In the genomic region with DNA sequence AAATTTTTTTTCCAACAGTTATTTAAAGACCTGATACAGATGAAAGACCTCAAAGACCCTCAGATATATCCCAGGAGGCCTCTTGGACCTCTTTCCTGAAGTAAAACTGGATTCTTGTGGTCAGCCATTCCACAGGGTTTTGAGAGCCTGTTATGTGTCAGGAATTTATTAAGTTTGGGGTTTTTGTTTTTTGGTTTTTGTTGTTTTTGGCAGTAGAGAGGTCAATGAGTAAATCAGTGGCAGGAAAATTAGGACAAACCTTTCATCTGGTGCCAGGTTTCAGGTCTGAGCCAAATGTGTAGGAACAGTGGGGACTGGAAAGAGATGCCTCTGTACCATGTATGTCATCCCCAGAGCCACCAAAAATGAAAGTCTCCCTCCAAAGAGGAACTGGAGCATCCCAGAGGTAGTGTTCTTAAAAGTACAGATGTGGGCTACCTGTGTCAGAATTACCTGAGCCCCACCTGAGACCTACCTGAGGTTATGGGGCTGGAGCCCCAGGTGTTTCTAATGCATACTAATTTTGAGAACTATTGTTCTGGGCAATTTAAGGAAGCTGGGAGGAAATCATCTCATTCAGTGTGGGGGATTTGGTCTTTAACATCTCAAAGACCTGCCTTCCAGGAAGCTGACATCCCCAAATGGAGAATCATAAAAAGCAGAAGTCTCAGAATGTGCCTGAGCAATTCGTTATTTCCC, we compare ENCODE assay signal across 14 cellular contexts.
DNase-seq lines count a peak whose midpoint lies in the region; FAIRE-seq and TF ChIP-seq lines count a peak whose summit lies in the region.
"Had no signal": no experiment of that assay in that cellular context is flagged by ENCODE, and none has a peak within 500 bp of the region (broad histone marks: within the 10 kb centered on the region; RNA-seq: fewer than 3 reads in every experiment).

No MANE protein-coding gene starts in this region.

- H3K56ac ChIP-seq in H1 (replicated peaks; ENCODE audit: insufficient read length, low read depth, low read length), result no peak overlapping the region

- no peak for TF ChIP-seq POLR2A in H1 (IDR thresholded peaks at IDR 0.05; ENCODE audit: control extremely low read depth in 1 of 2, low read depth in 2 of 2, low read length in 2 of 2)

- H4K20me1 ChIP-seq in H1 (replicated peaks in 1 of 2; ENCODE audit: control insufficient read depth in 1 of 2, insufficient read depth in 2 of 2, low read length in 2 of 2), result no peaks in the 10 kb centered on the region
- no peaks in the 10 kb centered on the region for H4K20me1 ChIP-seq in osteoblast (ENCODE audit: insufficient read depth, low read length)

- H2BK120ac ChIP-seq in H1 (replicated peaks; ENCODE audit: low read depth, low read length), result no peak overlapping the region

- FAIRE-seq in H1 (lab: Jason Lieb, UNC), result no peak
- FAIRE-seq: keratinocyte had no signal

- no peak overlapping the region for H2AK5ac ChIP-seq in H1 (ENCODE audit: low read depth, low read length)

- CTCF ChIA-PET in H1 (lab: Charles Lee; ENCODE audit: partially characterized antibody), result interaction anchor here (1.6 kb wide), 1 partner anchor 10 kb away, joined by 3 read pairs; no protein-coding TSS in a partner anchor

- WGBS in H1 (ENCODE audit: extremely low coverage in 1 of 2, insufficient coverage in 1 of 2, insufficient read length in 1 of 2, insufficient replicate concordance in 2 of 2, low coverage in 1 of 2, low lambda C conversion rate in 2 of 2, missing lambda C conversion rate in 1 of 2), 2 experiments, result 31% methylated on average over 1 of the region's 1 CpG; no CpG with 5 or more reads in 1 of the 2 experiments

- H3K36me3 ChIP-seq in H1 (ENCODE audit: control insufficient read depth in 2 of 4, insufficient read depth in 4 of 4, low read length in 3 of 4) (no peaks in the 10 kb centered on the region), osteoblast (ENCODE audit: insufficient read depth, low read length) (no peaks in the 10 kb centered on the region)

- H3K27ac ChIP-seq in H1 (ENCODE audit: low read depth, low read length) (no peak overlapping the region), osteoblast (ENCODE audit: low read depth, low read length) (peak overlapping the region; percentile 96)

- no peak overlapping the region; a peak in 2 of 4 replicates for H3K4me2 ChIP-seq in H1 (ENCODE audit: insufficient read depth in 1 of 2, low read depth in 2 of 2, low read length in 2 of 2)
- H3K4me2 ChIP-seq in osteoblast (ENCODE audit: insufficient read depth, low read length), result peak overlapping the region; percentile 60

- no peak overlapping the region for H2BK12ac ChIP-seq in H1 (ENCODE audit: low read depth, low read length)

- no peak overlapping the region for H4K8ac ChIP-seq in H1 (ENCODE audit: extremely low read depth, insufficient read depth, low read length)

- H3K79me2 ChIP-seq in H1 (ENCODE audit: control insufficient read depth in 1 of 2, insufficient read depth in 2 of 2, low read length in 2 of 2) (no peaks in the 10 kb centered on the region), osteoblast (ENCODE audit: insufficient read depth, low read length) (no peaks in the 10 kb centered on the region)

- no peak overlapping the region for H4K91ac ChIP-seq in H1 (replicated peaks; ENCODE audit: insufficient read length, low read length)

- no peaks in the 10 kb centered on the region for H3K9me3 ChIP-seq in H1 (ENCODE audit: insufficient read depth in 2 of 2, low read depth in 1 of 2, low read length in 1 of 2)
- no peaks in the 10 kb centered on the region for H3K9me3 ChIP-seq in osteoblast (ENCODE audit: low read depth, low read length)

- H3K23ac ChIP-seq in H1 (ENCODE audit: insufficient read length), result no peak overlapping the region

- no peak overlapping the region for H3K18ac ChIP-seq in H1 (ENCODE audit: extremely low read depth, low read length)

- no peak overlapping the region for H3K4ac ChIP-seq in H1 (replicated peaks; ENCODE audit: insufficient read length, low read depth, low read length)

- no peak overlapping the region for H3K14ac ChIP-seq in H1 (ENCODE audit: insufficient read length)

- DNase-seq in AG10803 (ENCODE audit: low read depth) (peak; percentile 95), M059J (ENCODE audit: low read depth) (peak; percentile 78), H1 (ENCODE audit: low read depth in 1 of 2, low spot score in 2 of 2) (no peak), osteoblast (ENCODE audit: insufficient read length, low spot score, missing footprints) (peak; percentile 62), iPS-NIHi11 (ENCODE audit: low spot score) (no peak), anterior cingulate cortex (lab: John Stamatoyannopoulos, UW) (no peak), DMS53 treated with DMSO at 0.1 percent for 48 hours (lab: John Stamatoyannopoulos, UW; ENCODE audit: unreplicated experiment) (no peak), NCI-H226 (no peak)
- DNase-seq: activated CD4-positive, alpha-beta T cell treated with anti-CD3 and anti-CD28 coated beads for 1 hour; activated naive CD4-positive, alpha-beta T cell treated with anti-CD3 and anti-CD28 coated beads, Interleukin-2, amount 50 U/mL, for 16 hours; CD4-positive, alpha-beta T cell; endodermal cell; NCI-H187 treated with DMSO at 0.1 percent for 48 hours had no signal

- H2BK15ac ChIP-seq in H1 (ENCODE audit: low read length), result no peak overlapping the region

- H3K4me3 ChIP-seq in AG10803 (ENCODE audit: low read length) (no peak overlapping the region), H1 (ENCODE audit: extremely low read depth in 1 of 4, insufficient read depth in 2 of 4, low read depth in 3 of 4, low read length in 4 of 4) (no peak overlapping the region), osteoblast (ENCODE audit: insufficient read depth, low read length) (peak overlapping the region; percentile 15)

- H2AFZ ChIP-seq in H1 (ENCODE audit: low read length) (0 out of 2 replicates have a peak overlapping the region, but pooled peaks have one; percentile 9), osteoblast (ENCODE audit: low read length) (no peak overlapping the region)

- POLR2A ChIA-PET in H1 (lab: Charles Lee; ENCODE audit: partially characterized antibody), result no interaction called here

- H3K27me3 ChIP-seq in H1 (replicated peaks in 1 of 4; ENCODE audit: control insufficient read depth in 3 of 4, extremely low read depth in 1 of 4, insufficient read depth in 3 of 4, low read length in 3 of 4), result no peaks in the 10 kb centered on the region
- no peaks in the 10 kb centered on the region for H3K27me3 ChIP-seq in osteoblast (ENCODE audit: insufficient read depth, low read length)

- no peaks in the 10 kb centered on the region for H3K79me1 ChIP-seq in H1 (ENCODE audit: low read depth, low read length)

- no peaks in the 10 kb centered on the region for H3K23me2 ChIP-seq in H1 (ENCODE audit: low read depth, low read length)

- H3K4me1 ChIP-seq in H1 (replicated peaks in 1 of 4; ENCODE audit: control insufficient read depth in 3 of 4, insufficient read depth in 4 of 4, low read length in 3 of 4) (peaks cover 0 to 9% (median 6%) of the 10 kb centered on the region in 4 experiments; a peak in 4 of 7 replicates), osteoblast (ENCODE audit: insufficient read depth, low read length) (peaks cover 33% of the 10 kb centered on the region)

- no peak overlapping the region; the same call in 1 of the 2 replicates for H2BK20ac ChIP-seq in H1 (ENCODE audit: low read length)

- H2BK5ac ChIP-seq in H1 (ENCODE audit: low read depth, low read length), result peak overlapping the region; percentile 55; the same call in 1 of the 2 replicates

- TF ChIP-seq EP300 in H1 (IDR thresholded peaks at IDR 0.05; ENCODE audit: borderline replicate concordance in 1 of 2, low read depth in 2 of 2, low read length in 2 of 2), result no peak

- H3K9ac ChIP-seq in H1 (replicated peaks in 1 of 4; ENCODE audit: extremely low read depth in 1 of 4, low read depth in 3 of 4, low read length in 3 of 4), result no peak overlapping the region

- no peak for TF ChIP-seq RAD21 in H1 (IDR thresholded peaks at IDR 0.05 in 1 of 2, conservative IDR thresholded peaks at IDR 0.05 in 1 of 2; ENCODE audit: low read depth in 2 of 2, low read length in 2 of 2)

- TF ChIP-seq CTCF in AG10803 (conservative IDR thresholded peaks at IDR 0.05; ENCODE audit: low read length), result no peak
- no peak for TF ChIP-seq CTCF in H1 (IDR thresholded peaks at IDR 0.05; ENCODE audit: control extremely low read depth in 1 of 3, insufficient read depth in 1 of 3, low read depth in 1 of 3, low read length in 3 of 3)
- TF ChIP-seq CTCF in osteoblast (IDR thresholded peaks at IDR 0.05; ENCODE audit: extremely low read depth, low read depth, low read length), result no peak

- H4K5ac ChIP-seq in H1 (ENCODE audit: insufficient read length, low read depth, low read length), result no peak overlapping the region

TF ChIP-seq in H1, 55 proteins besides CTCF, POLR2A, EP300 and RAD21 (continues in another document):
- TF ChIP-seq HDAC6 (IDR thresholded peaks at IDR 0.05; ENCODE audit: low read depth, low read length) (no peak), NRF1 (IDR thresholded peaks at IDR 0.05; ENCODE audit: low read depth, low read length) (no peak), FOSL1 (IDR thresholded peaks at IDR 0.05; ENCODE audit: insufficient read depth, low read depth, low read length) (no peak), TAF1 (IDR thresholded peaks at IDR 0.05; ENCODE audit: low read depth, low read length) (no peak), KDM1A (IDR thresholded peaks at IDR 0.05; ENCODE audit: borderline replicate concordance, low read length) (no peak), RXRA (IDR thresholded peaks at IDR 0.05; ENCODE audit: insufficient read depth, low read depth, low read length) (no peak), CTBP2 (IDR thresholded peaks at IDR 0.05; ENCODE audit: borderline replicate concordance, insufficient read depth, insufficient read length, low read length) (no peak), SIN3A (conservative IDR thresholded peaks at IDR 0.05 in 1 of 2, IDR thresholded peaks at IDR 0.05 in 1 of 2; ENCODE audit: low read depth in 1 of 2, low read length in 2 of 2) (no peak), EGR1 (IDR thresholded peaks at IDR 0.05; ENCODE audit: borderline replicate concordance, low read depth, low read length) (no peak), TAF7 (optimal IDR thresholded peaks at IDR 0.05; ENCODE audit: borderline replicate concordance, low read depth, low read length) (no peak), CREB1 (IDR thresholded peaks at IDR 0.05) (no peak), BRCA1 (IDR thresholded peaks at IDR 0.05; ENCODE audit: low read depth, low read length) (no peak), SIX5 (IDR thresholded peaks at IDR 0.05; ENCODE audit: low read depth, low read length) (no peak), KDM5A (IDR thresholded peaks at IDR 0.05; ENCODE audit: low read length) (no peak), SP1 (IDR thresholded peaks at IDR 0.05; ENCODE audit: low read depth, low read length) (no peak), GABPA (IDR thresholded peaks at IDR 0.05; ENCODE audit: borderline replicate concordance, insufficient read depth, low read length) (no peak)

Comparison
In these comparisons a context has a peak if more than half of its experiments do, and no peak if none do; other contexts are left out.
1. DNase-seq: peak in AG10803 (single experiment), M059J (single experiment) and osteoblast (single experiment); none in H1 (0 of 2), iPS-NIHi11 (single experiment), anterior cingulate cortex (0 of 58), DMS53 treated with DMSO at 0.1 percent for 48 hours (single experiment) and NCI-H226 (single experiment).